In genomic region chr19:6737873-6738725, GRCh38 we compare ENCODE assay signal across 1 cellular context.
A peak's percentile ranks its signal among the peaks of the same experiment; 100 is the strongest.
TF ChIP-seq lines count a peak whose summit lies in the region.

No MANE protein-coding gene starts in this region.

TF ChIP-seq in HepG2, 621 proteins besides CTCF, POLR2A, EP300 and RAD21 (continued from another document and continues in another):
- TF ChIP-seq ZBTB1 (CRISPR knock-in tag; IDR thresholded peaks at IDR 0.05; ENCODE audit: borderline replicate concordance) (no peak), ZNF142 (CRISPR knock-in tag; IDR thresholded peaks at IDR 0.05) (peak; percentile 60; the same call in 1 of the 2 replicates), ZSCAN25 (CRISPR knock-in tag; IDR thresholded peaks at IDR 0.05) (no peak), FOSL2 (CRISPR knock-in tag; IDR thresholded peaks at IDR 0.05) (no peak; the same call in 1 of the 2 replicates), EED (CRISPR knock-in tag; IDR thresholded peaks at IDR 0.05) (no peak), ZNF451 (CRISPR knock-in tag; IDR thresholded peaks at IDR 0.05) (no peak), SMYD3 (CRISPR knock-in tag; IDR thresholded peaks at IDR 0.05) (no peak; the same call in 1 of the 2 replicates), TARDBP (CRISPR knock-in tag; IDR thresholded peaks at IDR 0.05) (peak; percentile 22; the same call in 1 of the 2 replicates), XRCC5 (optimal IDR thresholded peaks at IDR 0.05; ENCODE audit: low read length) (peak; percentile 75), ZNF574 (CRISPR knock-in tag; IDR thresholded peaks at IDR 0.05) (peak; percentile 69), NCOA5 (CRISPR knock-in tag; IDR thresholded peaks at IDR 0.05) (no peak), ZNF512B (CRISPR knock-in tag; IDR thresholded peaks at IDR 0.05; ENCODE audit: borderline replicate concordance) (0 out of 2 replicates have a peak, but pooled peaks have one; percentile 44), GTF2F1 (IDR thresholded peaks at IDR 0.05; ENCODE audit: low read length) (no peak), NCOR1 (IDR thresholded peaks at IDR 0.05; ENCODE audit: borderline replicate concordance, low read length) (peak; percentile 88), TMF1 (CRISPR knock-in tag; IDR thresholded peaks at IDR 0.05; ENCODE audit: low read depth) (no peak), HOXA5 (CRISPR knock-in tag; IDR thresholded peaks at IDR 0.05) (0 out of 2 replicates have a peak, but pooled peaks have one; percentile 17), FOXP4 (CRISPR knock-in tag; IDR thresholded peaks at IDR 0.05) (peak; percentile 58), ESRRA (CRISPR knock-in tag; IDR thresholded peaks at IDR 0.05; ENCODE audit: low read depth) (no peak), PRPF4 (IDR thresholded peaks at IDR 0.05; ENCODE audit: low read depth, low read length, poor library complexity, severe bottlenecking) (no peak), LCORL (IDR thresholded peaks at IDR 0.05) (no peak), LCORL (CRISPR knock-in tag; IDR thresholded peaks at IDR 0.05) (peak; percentile 76; the same call in 1 of the 2 replicates), HOXD1 (CRISPR knock-in tag; IDR thresholded peaks at IDR 0.05) (no peak), RAD51 (IDR thresholded peaks at IDR 0.05; ENCODE audit: borderline replicate concordance) (no peak), ZNF7 (CRISPR knock-in tag; IDR thresholded peaks at IDR 0.05) (no peak), MED1 (CRISPR knock-in tag; IDR thresholded peaks at IDR 0.05) (peak; percentile 67), ZBTB21 (CRISPR knock-in tag; IDR thresholded peaks at IDR 0.05) (no peak), ZMYM3 (CRISPR knock-in tag; IDR thresholded peaks at IDR 0.05) (no peak), MAFF (IDR thresholded peaks at IDR 0.05; ENCODE audit: low read depth, low read length) (no peak), ZNF772 (CRISPR knock-in tag; IDR thresholded peaks at IDR 0.05) (no peak), SPEN (CRISPR knock-in tag; IDR thresholded peaks at IDR 0.05; ENCODE audit: low read depth) (peak; percentile 66; the same call in 1 of the 2 replicates), BORCS8-MEF2B (CRISPR knock-in tag; IDR thresholded peaks at IDR 0.05) (peak; percentile 65), ZNF20 (CRISPR knock-in tag; IDR thresholded peaks at IDR 0.05) (no peak), TFDP1 (CRISPR knock-in tag; IDR thresholded peaks at IDR 0.05; ENCODE audit: borderline replicate concordance) (no peak), ZNF260 (CRISPR knock-in tag; IDR thresholded peaks at IDR 0.05; ENCODE audit: borderline replicate concordance, low read depth) (no peak), MTF1 (CRISPR knock-in tag; IDR thresholded peaks at IDR 0.05) (no peak), ZZZ3 (CRISPR knock-in tag; IDR thresholded peaks at IDR 0.05; ENCODE audit: borderline replicate concordance) (no peak), TBL1XR1 (IDR thresholded peaks at IDR 0.05; ENCODE audit: borderline replicate concordance, low read length, partially characterized antibody) (peak; percentile 66), KLF9 (CRISPR knock-in tag; IDR thresholded peaks at IDR 0.05; ENCODE audit: low read depth) (no peak), ZNF292 (CRISPR knock-in tag; IDR thresholded peaks at IDR 0.05; ENCODE audit: borderline replicate concordance, low read depth) (no peak), NR0B2 (CRISPR knock-in tag; IDR thresholded peaks at IDR 0.05) (no peak), USF2 (IDR thresholded peaks at IDR 0.05; ENCODE audit: low read depth, low read length) (no peak), USF2 (CRISPR knock-in tag; IDR thresholded peaks at IDR 0.05; ENCODE audit: borderline replicate concordance) (no peak), DPF2 (CRISPR knock-in tag; IDR thresholded peaks at IDR 0.05; ENCODE audit: borderline replicate concordance, low read depth) (no peak), RXRA (CRISPR knock-in tag; IDR thresholded peaks at IDR 0.05) (peak; percentile 89; the same call in 1 of the 2 replicates), KDM5B (CRISPR knock-in tag; IDR thresholded peaks at IDR 0.05; ENCODE audit: borderline replicate concordance) (peak; percentile 59; the same call in 1 of the 2 replicates), DNMT1 (CRISPR knock-in tag; IDR thresholded peaks at IDR 0.05) (no peak), ZNF484 (CRISPR knock-in tag; IDR thresholded peaks at IDR 0.05; ENCODE audit: borderline replicate concordance, low read depth) (no peak), RNF219 (CRISPR knock-in tag; IDR thresholded peaks at IDR 0.05) (no peak)
